In genomic region chr3:65888980-65889706, GRCh38 we compare ENCODE assay signal across 8 cellular contexts.
DNase-seq lines count a peak whose midpoint lies in the region; ATAC-seq, FAIRE-seq and TF ChIP-seq lines count a peak whose summit lies in the region.

No MANE protein-coding gene starts in this region.

- peak; percentile 87 to 97 (median 94) for ATAC-seq in heart left ventricle
- no peak for ATAC-seq in T-helper 17 cell
- no peak for ATAC-seq in GM18498 (IDR thresholded peaks at IDR 0.05; ENCODE audit: unreplicated experiment)

- peaks cover 6% of the 10 kb centered on the region for H3K27me3 Mint-ChIP-seq in T-helper 17 cell

- no peak overlapping the region for H3K4me3 ChIP-seq in heart left ventricle
- H3K4me3 ChIP-seq in stomach = no peak overlapping the region

- intact Hi-C loops in heart left ventricle (cut with DNase I) = loop anchor here in 2 of 10 donors (10.0 kb wide), 2 partner anchors 54 to 146 kb away; partner anchors contain the start of gene MAGI1 (in 1 of the 2)
- intact Hi-C loops in stomach (cut with DNase I; ENCODE audit: low total_unique reads) = no loop called here

- no peaks in the 10 kb centered on the region for H3K36me3 ChIP-seq in heart left ventricle
- H3K36me3 ChIP-seq in stomach = no peaks in the 10 kb centered on the region

- no peaks in the 10 kb centered on the region for H3K36me3 Mint-ChIP-seq in T-helper 17 cell (ENCODE audit: low read depth)

- no peak for TF ChIP-seq EP300 in stomach (IDR thresholded peaks at IDR 0.05)

- H3K4me3 Mint-ChIP-seq in T-helper 17 cell = no peak overlapping the region

- DNase-seq in HCEC 1CT (peak; percentile 97), amniotic stem cell (lab: John Stamatoyannopoulos, UW) (peak; percentile 67), heart left ventricle (peak in 2 of 5 donors; percentile 19 to 21), stomach (no peak), GM19239 (ENCODE audit: insufficient read length, low spot score) (no peak), T-helper 17 cell (no peak), DMS114 treated with DMSO at 0.1 percent for 48 hours (lab: John Stamatoyannopoulos, UW; ENCODE audit: unreplicated experiment) (no peak)

- TF ChIP-seq CTCF in heart left ventricle (IDR thresholded peaks at IDR 0.05) (no peak), stomach (IDR thresholded peaks at IDR 0.05) (no peak)

- H3K4me1 ChIP-seq in heart left ventricle = peaks cover 0 to 23% (median 7%) of the 10 kb centered on the region in 12 donors
- H3K4me1 ChIP-seq in stomach = peaks cover 0 to 15% (median 7%) of the 10 kb centered on the region in 4 donors

- H3K9me3 ChIP-seq in heart left ventricle (no peaks in the 10 kb centered on the region), stomach (no peaks in the 10 kb centered on the region), T-helper 17 cell (ENCODE audit: control insufficient read depth, low read length, poor library complexity, severe bottlenecking) (no peaks in the 10 kb centered on the region)

- no peaks in the 10 kb centered on the region for H3K4me1 Mint-ChIP-seq in T-helper 17 cell

- TF ChIP-seq POLR2A in heart left ventricle (IDR thresholded peaks at IDR 0.05) (no peak), stomach (IDR thresholded peaks at IDR 0.05) (no peak)

- H3K27ac ChIP-seq in heart left ventricle (peak overlapping the region in 11 of 12 donors; percentile 8 to 80 (median 52)), stomach (peak overlapping the region in 4 of 5 donors; percentile 2 to 61 (median 18))

- no peak overlapping the region for H3K27ac Mint-ChIP-seq in T-helper 17 cell

- WGBS in heart left ventricle, 4 donors = 47 to 56% (median 52%) methylated on average over 4 of the region's 4 CpGs
- 43 to 54% (median 50%) methylated on average over 4 of the region's 4 CpGs for WGBS in stomach, 5 donors

- H3K27me3 ChIP-seq in heart left ventricle (no peaks in the 10 kb centered on the region), stomach (no peaks in the 10 kb centered on the region)

- FAIRE-seq in GM19239 (lab: Jason Lieb, UNC) = no peak

Comparison
In these comparisons a context has a peak if more than half of its experiments do, and no peak if none do; other contexts are left out.
1. DNase-seq: peak in HCEC 1CT (single experiment) and amniotic stem cell (single experiment); none in stomach (single experiment), GM19239 (single experiment), T-helper 17 cell (0 of 3) and DMS114 treated with DMSO at 0.1 percent for 48 hours (single experiment).
2. ATAC-seq: peak in heart left ventricle (4 of 4); none in T-helper 17 cell (single experiment) and GM18498 (single experiment).